ENCODE assay signal across 1 cellular context in the genomic region with DNA sequence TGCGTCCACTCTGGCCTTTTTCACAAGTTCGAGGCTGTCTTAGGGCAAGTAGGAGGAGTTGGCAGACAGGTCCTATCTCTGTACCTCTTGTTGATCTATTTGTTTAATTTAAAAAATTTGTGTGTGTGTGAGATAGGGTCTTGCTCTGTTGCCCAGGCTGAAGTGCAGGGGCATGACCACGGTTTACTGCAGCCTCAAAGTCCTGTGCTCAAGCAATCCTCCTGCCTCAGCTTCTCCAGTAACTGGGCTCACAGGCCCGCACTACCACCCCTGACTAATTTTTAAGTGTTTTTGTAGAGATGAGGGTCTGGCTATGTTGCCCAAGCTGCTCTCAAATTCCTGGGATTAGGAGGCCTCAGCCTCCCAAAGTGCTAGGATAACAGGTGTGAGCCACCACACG.
TF ChIP-seq lines count a peak whose summit lies in the region.

No MANE protein-coding gene starts in this region.

TF ChIP-seq in HepG2, 621 proteins besides CTCF, POLR2A, EP300 and RAD21:
- TF ChIP-seq, protein P1, sequence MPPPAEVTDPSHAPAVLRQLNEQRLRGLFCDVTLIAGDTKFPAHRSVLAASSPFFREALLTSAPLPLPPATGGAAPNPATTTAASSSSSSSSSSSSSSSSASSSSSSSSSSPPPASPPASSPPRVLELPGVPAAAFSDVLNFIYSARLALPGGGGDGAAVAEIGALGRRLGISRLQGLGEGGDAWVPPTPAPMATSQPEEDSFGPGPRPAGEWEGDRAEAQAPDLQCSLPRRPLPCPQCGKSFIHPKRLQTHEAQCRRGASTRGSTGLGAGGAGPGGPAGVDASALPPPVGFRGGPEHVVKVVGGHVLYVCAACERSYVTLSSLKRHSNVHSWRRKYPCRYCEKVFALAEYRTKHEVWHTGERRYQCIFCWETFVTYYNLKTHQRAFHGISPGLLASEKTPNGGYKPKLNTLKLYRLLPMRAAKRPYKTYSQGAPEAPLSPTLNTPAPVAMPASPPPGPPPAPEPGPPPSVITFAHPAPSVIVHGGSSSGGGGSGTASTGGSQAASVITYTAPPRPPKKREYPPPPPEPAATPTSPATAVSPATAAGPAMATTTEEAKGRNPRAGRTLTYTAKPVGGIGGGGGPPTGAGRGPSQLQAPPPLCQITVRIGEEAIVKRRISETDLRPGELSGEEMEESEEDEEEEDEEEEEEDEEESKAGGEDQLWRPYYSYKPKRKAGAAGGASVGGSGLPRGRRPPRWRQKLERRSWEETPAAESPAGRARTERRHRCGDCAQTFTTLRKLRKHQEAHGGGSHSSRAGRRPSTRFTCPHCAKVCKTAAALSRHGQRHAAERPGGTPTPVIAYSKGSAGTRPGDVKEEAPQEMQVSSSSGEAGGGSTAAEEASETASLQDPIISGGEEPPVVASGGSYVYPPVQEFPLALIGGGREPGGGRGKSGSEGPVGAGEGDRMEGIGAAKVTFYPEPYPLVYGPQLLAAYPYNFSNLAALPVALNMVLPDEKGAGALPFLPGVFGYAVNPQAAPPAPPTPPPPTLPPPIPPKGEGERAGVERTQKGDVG (CRISPR knock-in tag; IDR thresholded peaks at IDR 0.05; ENCODE audit: borderline replicate concordance): no peak
- TF ChIP-seq PITX1 (CRISPR knock-in tag; IDR thresholded peaks at IDR 0.05) (no peak), ZNF121 (CRISPR knock-in tag; IDR thresholded peaks at IDR 0.05) (peak; percentile 81), ZGPAT (CRISPR knock-in tag; IDR thresholded peaks at IDR 0.05) (no peak), TAF15 (IDR thresholded peaks at IDR 0.05; ENCODE audit: low read depth, low read length, poor library complexity, severe bottlenecking) (no peak)
- TF ChIP-seq, protein P2, sequence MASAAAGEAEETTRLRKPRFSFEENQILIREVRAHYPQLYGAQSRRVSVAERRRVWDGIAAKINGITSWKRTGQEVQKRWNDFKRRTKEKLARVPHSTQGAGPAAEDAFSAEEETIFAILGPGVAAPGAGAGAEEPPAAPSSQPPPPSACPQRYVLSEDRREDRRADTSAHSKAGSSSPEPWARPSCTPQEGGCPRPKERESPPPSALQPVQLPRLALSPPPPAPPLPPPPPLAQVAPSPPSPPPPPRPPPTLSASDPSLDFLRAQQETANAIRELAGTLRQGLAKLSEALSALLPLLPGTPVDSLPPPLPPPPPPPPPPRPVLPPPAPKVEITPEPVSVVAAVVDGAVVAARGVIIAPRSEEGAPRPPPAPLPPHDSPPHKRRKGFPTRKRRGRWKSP (CRISPR knock-in tag; IDR thresholded peaks at IDR 0.05): 0 out of 2 replicates have a peak, but pooled peaks have one; percentile 5
